10 cellular contexts compared by ENCODE assay signal in genomic region chr13:50527612-50528509, GRCh38.
DNase-seq lines count a peak whose midpoint lies in the region; ATAC-seq and TF ChIP-seq lines count a peak whose summit lies in the region.
"Had no signal": no experiment of that assay in that cellular context is flagged by ENCODE, and none has a peak within 500 bp of the region (broad histone marks: within the 10 kb centered on the region; RNA-seq: fewer than 3 reads in every experiment).

No MANE protein-coding gene starts in this region.

- H3K79me2 ChIP-seq in mammary epithelial cell (ENCODE audit: insufficient read depth, low read length) = no peaks in the 10 kb centered on the region

- H3K4me1 ChIP-seq in mammary epithelial cell (ENCODE audit: insufficient read depth, low read length) (peaks cover 18% of the 10 kb centered on the region), sigmoid colon (peaks cover 0 to 48% (median 36%) of the 10 kb centered on the region in 4 donors)

- no peaks in the 10 kb centered on the region for H4K20me1 ChIP-seq in mammary epithelial cell (ENCODE audit: insufficient read depth, low read length)

- no peak overlapping the region for H3K27ac ChIP-seq in mammary epithelial cell (ENCODE audit: insufficient read depth, low read depth, low read length)
- H3K27ac ChIP-seq in sigmoid colon = peak overlapping the region; percentile 8 to 57 (median 34)

- intact Hi-C loops in mammary epithelial cell (cut with micrococcal nuclease) = loop anchor here (2.0 to 5.0 kb wide), 2 partner anchors 403 to 861 kb away; no protein-coding TSS in a partner anchor
- intact Hi-C loops in sigmoid colon (cut with DNase I) = loop anchor here (5.0 kb wide), 5 partner anchors 171 to 531 kb away; partner anchors contain the start of gene TRIM13
- intact Hi-C loops in left colon (cut with DNase I, micrococcal nuclease) = no loop called here

- H3K36me3 ChIP-seq in mammary epithelial cell (ENCODE audit: insufficient read depth, low read length) = no peaks in the 10 kb centered on the region
- H3K36me3 ChIP-seq in sigmoid colon = no peaks in the 10 kb centered on the region

- peak overlapping the region; percentile 9 for H2AFZ ChIP-seq in mammary epithelial cell (ENCODE audit: low read depth, low read length)

- no peak for TF ChIP-seq POLR2A in sigmoid colon (IDR thresholded peaks at IDR 0.05)

- no peak for ATAC-seq in left colon

- H3K4me2 ChIP-seq in mammary epithelial cell (ENCODE audit: insufficient read depth, low read depth, low read length) = no peak overlapping the region

- 79% methylated on average over 9 of the region's 9 CpGs for WGBS in mammary epithelial cell (ENCODE audit: low coverage, missing lambda C conversion rate)
- 55 to 69% methylated on average over 9 of the region's 9 CpGs for WGBS in sigmoid colon, 2 donors

- H3K27me3 ChIP-seq in mammary epithelial cell (ENCODE audit: insufficient read depth, low read length) = no peaks in the 10 kb centered on the region
- no peaks in the 10 kb centered on the region for H3K27me3 ChIP-seq in sigmoid colon

- no peak overlapping the region for H3K9ac ChIP-seq in mammary epithelial cell (ENCODE audit: insufficient read depth, low read length)

- H3K4me3 ChIP-seq in mammary epithelial cell (replicated peaks in 1 of 3; ENCODE audit: insufficient read depth in 1 of 3, low read depth in 2 of 3, low read length in 3 of 3) = no peak overlapping the region
- no peak overlapping the region for H3K4me3 ChIP-seq in sigmoid colon

- TF ChIP-seq EP300 in sigmoid colon (IDR thresholded peaks at IDR 0.05) = no peak

- CTCF ChIA-PET in mammary epithelial cell (lab: Charles Lee; ENCODE audit: low non-redundant PET) = no interaction called here

- no TSS peak for BruUV-seq in mammary epithelial cell (replicated peaks; lab: Mats Ljungman, UMichigan)

- dilution Hi-C loops in mammary epithelial cell (cut with HindIII; ENCODE audit: low sequenced_read_pairs) = no loop called here

- in situ Hi-C loops in mammary epithelial cell (cut with MboI; ENCODE audit: low sequenced_read_pairs in 2 of 2) = loop anchor here (25.0 kb wide), 2 partner anchors 441 to 541 kb away; partner anchors contain the start of gene TRIM13 (in 2 of the 2)

- TF ChIP-seq CTCF in mammary epithelial cell (conservative IDR thresholded peaks at IDR 0.05 in 1 of 2, IDR thresholded peaks at IDR 0.05 in 1 of 2; ENCODE audit: extremely low read depth in 1 of 2, insufficient read depth in 1 of 2, low read depth in 1 of 2, low read length in 2 of 2) = no peak
- no peak for TF ChIP-seq CTCF in sigmoid colon (IDR thresholded peaks at IDR 0.05)

- no peaks in the 10 kb centered on the region for H3K9me3 ChIP-seq in mammary epithelial cell (replicated peaks; ENCODE audit: insufficient read depth, low read length)
- H3K9me3 ChIP-seq in sigmoid colon = no peaks in the 10 kb centered on the region

- peak; percentile 29 for DNase-seq in DMS 273 (lab: John Stamatoyannopoulos, UW; ENCODE audit: unreplicated experiment)
- no peak for DNase-seq in DMS 273 treated with DMSO at 0.1 percent for 48 hours (lab: John Stamatoyannopoulos, UW)
- DNase-seq in NCI-H526 treated with DMSO at 0.1 percent for 48 hours (lab: John Stamatoyannopoulos, UW) = peak; percentile 68
- peak; percentile 45 for DNase-seq in mammary epithelial cell
- no peak for DNase-seq in sigmoid colon
- no peak for DNase-seq in left colon
- DNase-seq in COLO668 (lab: John Stamatoyannopoulos, UW; ENCODE audit: unreplicated experiment) = no peak
- no peak for DNase-seq in NCI-H1694 (lab: John Stamatoyannopoulos, UW)
- DNase-seq: activated T-cell treated with anti-CD3 and anti-CD28 coated beads, Interleukin-2, amount 50 U/mL, for 1 hour; GF-D8 had no signal

Comparison
In these comparisons a context has a peak if more than half of its experiments do, and no peak if none do; other contexts are left out.
1. DNase-seq: peak in DMS 273 (single experiment), NCI-H526 treated with DMSO at 0.1 percent for 48 hours (single experiment) and mammary epithelial cell (single experiment); none in DMS 273 treated with DMSO at 0.1 percent for 48 hours (single experiment), sigmoid colon (single experiment), left colon (0 of 2), COLO668 (single experiment) and NCI-H1694 (single experiment).
2. intact Hi-C loops: an anchor here in mammary epithelial cell (2.0 to 5.0 kb wide) and sigmoid colon (5.0 kb wide); none called in left colon.